ENCODE assay signal across 5 cellular contexts in the genomic region with DNA sequence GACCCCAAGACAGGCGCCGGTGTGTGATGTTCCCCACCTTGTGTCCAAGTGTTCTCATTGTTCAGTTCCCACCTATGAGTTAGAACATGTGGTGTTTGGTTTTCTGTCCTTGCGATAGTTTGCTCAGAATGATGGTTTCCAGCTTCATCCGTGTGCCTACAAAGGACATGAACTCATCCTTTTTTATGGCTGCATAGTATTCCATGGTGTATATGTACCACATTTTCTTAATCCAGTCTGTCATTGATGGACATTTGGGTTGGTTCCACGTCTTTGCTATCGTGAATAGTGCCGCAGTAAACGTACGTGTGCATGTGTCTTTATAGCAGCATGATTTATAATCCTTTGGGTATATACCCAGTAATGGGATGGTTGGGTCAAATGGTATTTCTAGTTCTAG.
TF ChIP-seq lines count a peak whose summit lies in the region.

No MANE protein-coding gene starts in this region.

TF ChIP-seq in A549, 52 proteins besides CTCF, POLR2A, EP300 and RAD21:
- TF ChIP-seq KDM1A (IDR thresholded peaks at IDR 0.05; ENCODE audit: low read depth) (peak; percentile 71; the same call in 1 of the 2 replicates), HDAC2 (IDR thresholded peaks at IDR 0.05) (0 out of 2 replicates have a peak, but pooled peaks have one; percentile 25)

TF ChIP-seq in HEK293, 187 proteins besides CTCF, POLR2A, EP300 and RAD21:
- peak; percentile 77 for TF ChIP-seq ZNF146 (tag by site-specific recombination; IDR thresholded peaks at IDR 0.05)

TF ChIP-seq in SK-N-SH treated with all-trans-retinoic acid at 6 μM for 48 hours, 23 proteins besides CTCF, POLR2A, EP300 and RAD21:
- peak; percentile 84 for TF ChIP-seq ZNF8 (CRISPR knock-in tag; IDR thresholded peaks at IDR 0.05)
TF ChIP-seq in SK-N-SH treated with all-trans-retinoic acid at 6 μM for 48 hours: peak in this region for 1; not testable (repeated sequence) for 22.

TF ChIP-seq in K562, 482 proteins besides CTCF, POLR2A, EP300 and RAD21:
- TF ChIP-seq ZNF146 (CRISPR knock-in tag; IDR thresholded peaks at IDR 0.05; ENCODE audit: unreplicated experiment) = peak; percentile 69

TF ChIP-seq in HepG2, 621 proteins besides CTCF, POLR2A, EP300 and RAD21:
- 0 out of 2 replicates have a peak, but pooled peaks have one; percentile 44 for TF ChIP-seq ZNF7 (CRISPR knock-in tag; IDR thresholded peaks at IDR 0.05)
